1 cellular context compared by ENCODE assay signal in the genomic region with DNA sequence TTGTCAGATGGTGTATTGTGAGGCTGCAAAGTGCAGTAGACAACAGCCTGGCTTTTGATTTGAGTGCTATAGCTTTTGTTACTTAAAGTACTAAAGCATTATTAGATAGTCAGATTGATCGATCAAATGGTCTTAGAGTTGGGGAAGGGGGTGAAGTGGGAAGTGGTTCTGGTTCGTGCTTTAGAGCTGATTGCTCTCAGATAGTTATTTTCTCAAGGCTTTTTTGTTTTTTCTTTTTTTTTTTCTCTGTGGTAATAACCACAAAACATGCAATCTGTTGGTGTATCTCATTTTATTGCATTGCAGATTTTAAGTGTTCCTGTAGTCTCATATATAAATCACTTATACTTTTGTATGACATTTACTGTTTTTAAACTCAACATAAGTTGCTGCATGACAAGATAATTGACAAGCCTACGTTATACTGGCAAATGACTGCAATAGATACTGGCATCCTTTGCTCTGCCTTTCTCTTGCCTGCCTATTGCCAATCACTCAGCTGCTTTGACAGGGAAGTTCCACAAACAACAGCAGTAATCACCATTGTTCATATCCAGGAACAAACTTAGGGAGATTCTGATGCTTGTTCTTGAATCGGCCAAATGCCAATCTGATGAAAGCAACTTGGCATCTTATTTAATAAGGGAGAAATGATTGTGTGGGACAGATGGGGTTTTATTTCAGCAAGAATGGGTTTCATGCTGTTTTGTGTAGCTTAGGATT.
TF ChIP-seq lines count a peak whose summit lies in the region.

No MANE protein-coding gene starts in this region.

TF ChIP-seq in SK-N-SH treated with all-trans-retinoic acid at 6 μM for 48 hours, 23 proteins besides CTCF, POLR2A, EP300 and RAD21 (continued from another document):
- TF ChIP-seq, protein P1, sequence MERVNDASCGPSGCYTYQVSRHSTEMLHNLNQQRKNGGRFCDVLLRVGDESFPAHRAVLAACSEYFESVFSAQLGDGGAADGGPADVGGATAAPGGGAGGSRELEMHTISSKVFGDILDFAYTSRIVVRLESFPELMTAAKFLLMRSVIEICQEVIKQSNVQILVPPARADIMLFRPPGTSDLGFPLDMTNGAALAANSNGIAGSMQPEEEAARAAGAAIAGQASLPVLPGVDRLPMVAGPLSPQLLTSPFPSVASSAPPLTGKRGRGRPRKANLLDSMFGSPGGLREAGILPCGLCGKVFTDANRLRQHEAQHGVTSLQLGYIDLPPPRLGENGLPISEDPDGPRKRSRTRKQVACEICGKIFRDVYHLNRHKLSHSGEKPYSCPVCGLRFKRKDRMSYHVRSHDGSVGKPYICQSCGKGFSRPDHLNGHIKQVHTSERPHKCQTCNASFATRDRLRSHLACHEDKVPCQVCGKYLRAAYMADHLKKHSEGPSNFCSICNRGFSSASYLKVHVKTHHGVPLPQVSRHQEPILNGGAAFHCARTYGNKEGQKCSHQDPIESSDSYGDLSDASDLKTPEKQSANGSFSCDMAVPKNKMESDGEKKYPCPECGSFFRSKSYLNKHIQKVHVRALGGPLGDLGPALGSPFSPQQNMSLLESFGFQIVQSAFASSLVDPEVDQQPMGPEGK (CRISPR knock-in tag; IDR thresholded peaks at IDR 0.05; ENCODE audit: borderline replicate concordance), result no peak
